Comparison of ENCODE assay signal across 1 cellular context in genomic region chr6:42043787-42044475, GRCh38.
A peak's percentile ranks its signal among the peaks of the same experiment; 100 is the strongest.
TF ChIP-seq lines count a peak whose summit lies in the region.

No MANE protein-coding gene starts in this region.

TF ChIP-seq in H1, 55 proteins besides CTCF, POLR2A, EP300 and RAD21:
- TF ChIP-seq NRF1 (IDR thresholded peaks at IDR 0.05; ENCODE audit: low read depth, low read length) (no peak), SIN3A (conservative IDR thresholded peaks at IDR 0.05 in 1 of 2, IDR thresholded peaks at IDR 0.05 in 1 of 2; ENCODE audit: low read depth in 1 of 2, low read length in 2 of 2) (peak; percentile 57 to 88; a peak in 2 of 4 replicates), CTBP2 (IDR thresholded peaks at IDR 0.05; ENCODE audit: borderline replicate concordance, insufficient read depth, insufficient read length, low read length) (no peak), SP1 (IDR thresholded peaks at IDR 0.05; ENCODE audit: low read depth, low read length) (0 out of 2 replicates have a peak, but pooled peaks have one; percentile 22), ASH2L (IDR thresholded peaks at IDR 0.05; ENCODE audit: low read length) (peak; percentile 28), SP2 (IDR thresholded peaks at IDR 0.05; ENCODE audit: low read length) (no peak), CREB1 (IDR thresholded peaks at IDR 0.05) (0 out of 2 replicates have a peak, but pooled peaks have one; percentile 37), POU5F1 (IDR thresholded peaks at IDR 0.05; ENCODE audit: low read depth, low read length) (no peak), YY1 (IDR thresholded peaks at IDR 0.05; ENCODE audit: low read depth, low read length) (0 out of 2 replicates have a peak, but pooled peaks have one; percentile 13), TCF12 (IDR thresholded peaks at IDR 0.05; ENCODE audit: low read depth, low read length) (no peak), SRF (IDR thresholded peaks at IDR 0.05; ENCODE audit: low read depth, low read length) (no peak), JUND (IDR thresholded peaks at IDR 0.05; ENCODE audit: low read length) (peak; percentile 11; the same call in 1 of the 2 replicates), JUN (IDR thresholded peaks at IDR 0.05; ENCODE audit: low read depth, low read length) (0 out of 2 replicates have a peak, but pooled peaks have one; percentile 3), CHD2 (IDR thresholded peaks at IDR 0.05; ENCODE audit: low read length) (no peak)
- TF ChIP-seq, protein P1, sequence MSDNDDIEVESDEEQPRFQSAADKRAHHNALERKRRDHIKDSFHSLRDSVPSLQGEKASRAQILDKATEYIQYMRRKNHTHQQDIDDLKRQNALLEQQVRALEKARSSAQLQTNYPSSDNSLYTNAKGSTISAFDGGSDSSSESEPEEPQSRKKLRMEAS (IDR thresholded peaks at IDR 0.05), result 0 out of 2 replicates have a peak, but pooled peaks have one; percentile 20
- TF ChIP-seq, protein P2, sequence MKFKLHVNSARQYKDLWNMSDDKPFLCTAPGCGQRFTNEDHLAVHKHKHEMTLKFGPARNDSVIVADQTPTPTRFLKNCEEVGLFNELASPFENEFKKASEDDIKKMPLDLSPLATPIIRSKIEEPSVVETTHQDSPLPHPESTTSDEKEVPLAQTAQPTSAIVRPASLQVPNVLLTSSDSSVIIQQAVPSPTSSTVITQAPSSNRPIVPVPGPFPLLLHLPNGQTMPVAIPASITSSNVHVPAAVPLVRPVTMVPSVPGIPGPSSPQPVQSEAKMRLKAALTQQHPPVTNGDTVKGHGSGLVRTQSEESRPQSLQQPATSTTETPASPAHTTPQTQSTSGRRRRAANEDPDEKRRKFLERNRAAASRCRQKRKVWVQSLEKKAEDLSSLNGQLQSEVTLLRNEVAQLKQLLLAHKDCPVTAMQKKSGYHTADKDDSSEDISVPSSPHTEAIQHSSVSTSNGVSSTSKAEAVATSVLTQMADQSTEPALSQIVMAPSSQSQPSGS (IDR thresholded peaks at IDR 0.05; ENCODE audit: low read length), result peak; percentile 55; the same call in 1 of the 2 replicates
